Comparison of ENCODE assay signal across 1 cellular context in genomic region chr6:167469101-167469500, GRCh38.
TF ChIP-seq lines count a peak whose summit lies in the region.

No MANE protein-coding gene starts in this region.

TF ChIP-seq in GM23338, 12 proteins besides CTCF, POLR2A, EP300 and RAD21 (continued from another document):
- TF ChIP-seq REST (IDR thresholded peaks at IDR 0.05; ENCODE audit: unreplicated experiment): no peak
- no peak for TF ChIP-seq JUNB (IDR thresholded peaks at IDR 0.05; ENCODE audit: unreplicated experiment)
- no peak for TF ChIP-seq ZNF462 (CRISPR knock-in tag; IDR thresholded peaks at IDR 0.05)
- no peak for TF ChIP-seq STAT1 (IDR thresholded peaks at IDR 0.05; ENCODE audit: unreplicated experiment)
- no peak for TF ChIP-seq ETS1 (IDR thresholded peaks at IDR 0.05)
- TF ChIP-seq EZH2phosphoT487 (IDR thresholded peaks at IDR 0.05; ENCODE audit: unreplicated experiment): no peak
- no peak for TF ChIP-seq ZNF114 (CRISPR knock-in tag; IDR thresholded peaks at IDR 0.05)
- no peak for TF ChIP-seq EZH2 (IDR thresholded peaks at IDR 0.05; ENCODE audit: low read depth, unreplicated experiment)
- TF ChIP-seq NANOG (IDR thresholded peaks at IDR 0.05; ENCODE audit: borderline replicate concordance): no peak
- TF ChIP-seq CREB1 (CRISPR knock-in tag; IDR thresholded peaks at IDR 0.05; ENCODE audit: low read depth): no peak
TF ChIP-seq in GM23338: peak in this region for 0.
